26 cellular contexts compared by ENCODE assay signal in the genomic region with DNA sequence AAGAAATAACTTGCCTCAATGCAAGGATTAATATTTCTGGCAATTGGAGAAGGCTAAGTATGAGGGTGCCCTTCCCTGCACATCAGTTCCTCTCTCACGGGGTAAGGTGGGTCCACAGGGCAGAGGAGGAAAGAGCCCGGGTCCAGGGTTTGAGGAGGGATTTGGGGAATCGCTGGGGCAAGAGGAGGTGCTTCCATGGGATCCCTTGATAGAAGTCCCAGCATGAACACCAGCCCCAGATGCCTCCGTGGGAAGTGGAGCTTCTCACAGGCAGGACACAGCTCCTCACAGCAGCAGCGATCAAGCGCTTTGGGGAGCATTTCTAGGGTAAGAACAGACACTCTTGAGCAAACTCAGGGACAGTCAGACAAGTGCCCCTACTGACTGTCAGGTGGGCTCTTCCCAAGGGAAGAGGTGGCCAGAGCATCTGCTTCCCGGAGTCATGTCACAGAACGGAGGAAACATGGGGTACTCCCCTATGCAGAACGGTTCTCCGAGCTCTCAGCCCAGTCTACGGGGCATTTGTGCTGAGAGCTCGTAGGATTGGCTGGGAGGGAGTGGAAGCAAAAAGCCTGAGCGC.
A peak's percentile ranks its signal among the peaks of the same experiment; 100 is the strongest.
DNase-seq lines count a peak whose midpoint lies in the region; ATAC-seq, FAIRE-seq and TF ChIP-seq lines count a peak whose summit lies in the region.
"Had no signal": no experiment of that assay in that cellular context is flagged by ENCODE, and none has a peak within 500 bp of the region (broad histone marks: within the 10 kb centered on the region; RNA-seq: fewer than 3 reads in every experiment).

No MANE protein-coding gene starts in this region.

- H3K27ac ChIP-seq in GM23338 (ENCODE audit: low read depth) (no peak overlapping the region), neural progenitor cell (no peak overlapping the region), prostate gland (no peak overlapping the region)
- H3K27ac ChIP-seq: BLaER1 treated with 17β-estradiol and CSF1 and Interleukin-3, amounts not matched to agents 10 nM and 100 nM had no signal

- H3K27me3 ChIP-seq in GM23338 (ENCODE audit: insufficient read depth), result peaks cover 5% of the 10 kb centered on the region; the same call in 1 of the 2 replicates
- no peaks in the 10 kb centered on the region for H3K27me3 ChIP-seq in bronchial epithelial cell (ENCODE audit: control insufficient read depth, insufficient read depth, low read length)
- H3K27me3 ChIP-seq in neural progenitor cell, result no peaks in the 10 kb centered on the region
- no peaks in the 10 kb centered on the region for H3K27me3 ChIP-seq in prostate gland (replicated peaks; ENCODE audit: insufficient read depth)
- H3K27me3 ChIP-seq: BE2C; BLaER1 treated with 17β-estradiol and CSF1 and Interleukin-3, amounts not matched to agents 10 nM and 100 nM had no signal

- H3K27ac Mint-ChIP-seq in GM23338 (no peak overlapping the region), neural progenitor cell (no peak overlapping the region)
- H3K27ac Mint-ChIP-seq in stimulated activated naive B cell treated with anti-CD40 and anti-IgM and Interleukin-4, amounts not matched to agents 10 μg/mL and 1 μg/mL and 100 μg/mL, for 72 hours, result peak overlapping the region; percentile 63
- H3K27ac Mint-ChIP-seq in natural killer cell treated with Interleukin-12 subunit alpha and Interleukin-12 subunit beta and Interleukin-15 and Interleukin-18, amount 100 ng/mL, for 72 hours, result no peak overlapping the region
- H3K27ac Mint-ChIP-seq: CD14-positive monocyte; CD4-positive, alpha-beta T cell; CD8-positive, alpha-beta memory T cell had no signal

- no peaks in the 10 kb centered on the region for H3K36me3 ChIP-seq in GM23338 (ENCODE audit: insufficient read depth)
- no peaks in the 10 kb centered on the region for H3K36me3 ChIP-seq in bronchial epithelial cell (ENCODE audit: control insufficient read depth, insufficient read depth, low read length)
- no peaks in the 10 kb centered on the region for H3K36me3 ChIP-seq in neural progenitor cell
- no peaks in the 10 kb centered on the region for H3K36me3 ChIP-seq in prostate gland
- H3K36me3 ChIP-seq: BE2C; BLaER1 treated with 17β-estradiol and CSF1 and Interleukin-3, amounts not matched to agents 10 nM and 100 nM had no signal

- H3K4me3 ChIP-seq in GM23338 (no peak overlapping the region), bronchial epithelial cell (ENCODE audit: low read depth, low read length) (no peak overlapping the region), neural progenitor cell (no peak overlapping the region), prostate gland (no peak overlapping the region)
- H3K4me3 ChIP-seq: A549; BLaER1 treated with 17β-estradiol and CSF1 and Interleukin-3, amounts not matched to agents 10 nM and 100 nM had no signal

- WGBS in prostate gland, result 95% methylated on average over 13 of the region's 13 CpGs

- no peak for TF ChIP-seq CTCF in GM23338 (conservative IDR thresholded peaks at IDR 0.05; ENCODE audit: low read depth in 2 of 2)
- TF ChIP-seq CTCF in bronchial epithelial cell (IDR thresholded peaks at IDR 0.05; ENCODE audit: insufficient read depth, low read length, severe bottlenecking), result no peak
- TF ChIP-seq CTCF in neural progenitor cell (IDR thresholded peaks at IDR 0.05), result no peak
- TF ChIP-seq CTCF in prostate gland (IDR thresholded peaks at IDR 0.05), result no peak

- peak overlapping the region; percentile 78 for H2AFZ ChIP-seq in GM23338
- H2AFZ ChIP-seq in neural progenitor cell (replicated peaks), result peak overlapping the region; percentile 47

- TF ChIP-seq POLR2A in prostate gland (IDR thresholded peaks at IDR 0.05), result no peak

- no peak; the same call in 2 of the 3 replicates for ATAC-seq in GM23338
- ATAC-seq in stimulated activated naive B cell treated with anti-CD40 and anti-IgM and Interleukin-4, amounts not matched to agents 10 μg/mL and 1 μg/mL and 100 μg/mL, for 72 hours (replicated peaks), result no peak
- ATAC-seq in GM19395 (IDR thresholded peaks at IDR 0.05; ENCODE audit: unreplicated experiment), result no peak
- no peak for ATAC-seq in natural killer cell treated with Interleukin-12 subunit alpha and Interleukin-12 subunit beta and Interleukin-15 and Interleukin-18, amount 100 ng/mL, for 72 hours
- ATAC-seq: A549 had no signal

- no peaks in the 10 kb centered on the region for H3K79me2 ChIP-seq in GM23338 (replicated peaks; ENCODE audit: insufficient read depth)
- H3K79me2 ChIP-seq in neural progenitor cell (ENCODE audit: low read depth), result no peaks in the 10 kb centered on the region

- H3K4me1 ChIP-seq in GM23338 (ENCODE audit: insufficient read depth) (peaks cover 11% of the 10 kb centered on the region), neural progenitor cell (peaks cover 3% of the 10 kb centered on the region), prostate gland (replicated peaks) (no peaks in the 10 kb centered on the region)
- H3K4me1 ChIP-seq: A549; BLaER1 treated with 17β-estradiol and CSF1 and Interleukin-3, amounts not matched to agents 10 nM and 100 nM had no signal

- H3K4me2 ChIP-seq in GM23338 (no peak overlapping the region), neural progenitor cell (no peak overlapping the region)
- H3K4me2 ChIP-seq: A549; BLaER1 treated with 17β-estradiol and CSF1 and Interleukin-3, amounts not matched to agents 10 nM and 100 nM had no signal

- H3K4me3 Mint-ChIP-seq in GM23338 (no peak overlapping the region), neural progenitor cell (no peak overlapping the region)
- no peak overlapping the region for H3K4me3 Mint-ChIP-seq in stimulated activated naive B cell treated with anti-CD40 and anti-IgM and Interleukin-4, amounts not matched to agents 10 μg/mL and 1 μg/mL and 100 μg/mL, for 72 hours
- no peak overlapping the region for H3K4me3 Mint-ChIP-seq in natural killer cell treated with Interleukin-12 subunit alpha and Interleukin-12 subunit beta and Interleukin-15 and Interleukin-18, amount 100 ng/mL, for 72 hours
- H3K4me3 Mint-ChIP-seq: CD14-positive monocyte; CD4-positive, alpha-beta T cell; CD8-positive, alpha-beta memory T cell had no signal

- no peaks in the 10 kb centered on the region for H3K36me3 Mint-ChIP-seq in GM23338 (ENCODE audit: low read depth)
- no peaks in the 10 kb centered on the region for H3K36me3 Mint-ChIP-seq in neural progenitor cell
- no peaks in the 10 kb centered on the region for H3K36me3 Mint-ChIP-seq in stimulated activated naive B cell treated with anti-CD40 and anti-IgM and Interleukin-4, amounts not matched to agents 10 μg/mL and 1 μg/mL and 100 μg/mL, for 72 hours
- no peaks in the 10 kb centered on the region for H3K36me3 Mint-ChIP-seq in natural killer cell treated with Interleukin-12 subunit alpha and Interleukin-12 subunit beta and Interleukin-15 and Interleukin-18, amount 100 ng/mL, for 72 hours
- H3K36me3 Mint-ChIP-seq: CD14-positive monocyte; CD8-positive, alpha-beta memory T cell had no signal

- H3K27me3 Mint-ChIP-seq in GM23338 (ENCODE audit: insufficient read depth, low read depth, poor library complexity) (peaks cover 12% of the 10 kb centered on the region), neural progenitor cell (ENCODE audit: insufficient read depth, low read depth) (no peaks in the 10 kb centered on the region)
- peaks cover 7 to 20% of the 10 kb centered on the region in 2 donors for H3K27me3 Mint-ChIP-seq in stimulated activated naive B cell treated with anti-CD40 and anti-IgM and Interleukin-4, amounts not matched to agents 10 μg/mL and 1 μg/mL and 100 μg/mL, for 72 hours
- peaks cover 19 to 29% of the 10 kb centered on the region in 2 donors for H3K27me3 Mint-ChIP-seq in natural killer cell treated with Interleukin-12 subunit alpha and Interleukin-12 subunit beta and Interleukin-15 and Interleukin-18, amount 100 ng/mL, for 72 hours

- intact Hi-C loops in prostate gland (cut with DNase I), result no loop called here

- no peaks in the 10 kb centered on the region for H3K9me3 ChIP-seq in neural progenitor cell (ENCODE audit: low read depth)
- no peaks in the 10 kb centered on the region for H3K9me3 ChIP-seq in prostate gland
- H3K9me3 ChIP-seq: A549; BE2C; BLaER1 treated with 17β-estradiol and CSF1 and Interleukin-3, amounts not matched to agents 10 nM and 100 nM had no signal

- H4K20me1 ChIP-seq in GM23338 (replicated peaks; ENCODE audit: insufficient read depth) (no peaks in the 10 kb centered on the region), neural progenitor cell (ENCODE audit: low read depth) (no peaks in the 10 kb centered on the region)
- H4K20me1 ChIP-seq: BLaER1 treated with 17β-estradiol and CSF1 and Interleukin-3, amounts not matched to agents 10 nM and 100 nM had no signal

- peaks cover 8% of the 10 kb centered on the region for H3K4me1 Mint-ChIP-seq in GM23338
- H3K4me1 Mint-ChIP-seq in neural progenitor cell, result peaks cover 24% of the 10 kb centered on the region
- no peaks in the 10 kb centered on the region for H3K4me1 Mint-ChIP-seq in stimulated activated naive B cell treated with anti-CD40 and anti-IgM and Interleukin-4, amounts not matched to agents 10 μg/mL and 1 μg/mL and 100 μg/mL, for 72 hours
- H3K4me1 Mint-ChIP-seq in natural killer cell treated with Interleukin-12 subunit alpha and Interleukin-12 subunit beta and Interleukin-15 and Interleukin-18, amount 100 ng/mL, for 72 hours (ENCODE audit: low read depth in 2 of 2), result no peaks in the 10 kb centered on the region
- H3K4me1 Mint-ChIP-seq: CD14-positive monocyte; CD8-positive, alpha-beta memory T cell had no signal

- peak; percentile 66 for FAIRE-seq in bronchial epithelial cell (lab: Jason Lieb, UNC)
- FAIRE-seq: A549, GM12891, GM18507, H1 had no signal

- H3K9me3 Mint-ChIP-seq in GM23338, result no peaks in the 10 kb centered on the region
- H3K9me3 Mint-ChIP-seq in neural progenitor cell, result no peaks in the 10 kb centered on the region
- no peaks in the 10 kb centered on the region for H3K9me3 Mint-ChIP-seq in stimulated activated naive B cell treated with anti-CD40 and anti-IgM and Interleukin-4, amounts not matched to agents 10 μg/mL and 1 μg/mL and 100 μg/mL, for 72 hours
- no peaks in the 10 kb centered on the region for H3K9me3 Mint-ChIP-seq in natural killer cell treated with Interleukin-12 subunit alpha and Interleukin-12 subunit beta and Interleukin-15 and Interleukin-18, amount 100 ng/mL, for 72 hours
- H3K9me3 Mint-ChIP-seq: CD4-positive, alpha-beta T cell; CD8-positive, alpha-beta memory T cell had no signal

- H3K9ac ChIP-seq in neural progenitor cell, result no peak overlapping the region
- H3K9ac ChIP-seq: BLaER1 treated with 17β-estradiol and CSF1 and Interleukin-3, amounts not matched to agents 10 nM and 100 nM had no signal

- H3F3A ChIP-seq in GM23338 (replicated peaks; ENCODE audit: low read depth), result no peaks in the 10 kb centered on the region
- peaks cover 5% of the 10 kb centered on the region for H3F3A ChIP-seq in neural progenitor cell (ENCODE audit: low read depth)

- peaks cover 11% of the 10 kb centered on the region; the same call in 1 of the 2 replicates for H3K9me2 ChIP-seq in GM23338 (ENCODE audit: insufficient read depth)

- DNase-seq in GM23338 (ENCODE audit: low spot score) (no peak), bronchial epithelial cell (ENCODE audit: low read depth) (no peak), neural progenitor cell (ENCODE audit: low spot score) (no peak), prostate gland (ENCODE audit: low spot score) (no peak), NCI-H1105 treated with DMSO at 0.1 percent for 48 hours (lab: John Stamatoyannopoulos, UW) (no peak)
- no peak for DNase-seq in stimulated activated naive B cell treated with anti-CD40 and anti-IgM and Interleukin-4, amounts not matched to agents 10 μg/mL and 1 μg/mL and 100 μg/mL, for 72 hours
- no peak for DNase-seq in natural killer cell treated with Interleukin-12 subunit alpha and Interleukin-12 subunit beta and Interleukin-15 and Interleukin-18, amount 100 ng/mL, for 72 hours (ENCODE audit: low spot score)
- DNase-seq: 8988T; ACHN; AML-193; BE2C; Calu3; CD4-positive, alpha-beta T cell; CD8-positive, alpha-beta memory T cell; DMS53; DMS79 treated with DMSO at 0.1 percent for 48 hours; GF-D8; H7; HCEC 1CT had no signal
